10 cellular contexts compared by ENCODE assay signal in the genomic region with DNA sequence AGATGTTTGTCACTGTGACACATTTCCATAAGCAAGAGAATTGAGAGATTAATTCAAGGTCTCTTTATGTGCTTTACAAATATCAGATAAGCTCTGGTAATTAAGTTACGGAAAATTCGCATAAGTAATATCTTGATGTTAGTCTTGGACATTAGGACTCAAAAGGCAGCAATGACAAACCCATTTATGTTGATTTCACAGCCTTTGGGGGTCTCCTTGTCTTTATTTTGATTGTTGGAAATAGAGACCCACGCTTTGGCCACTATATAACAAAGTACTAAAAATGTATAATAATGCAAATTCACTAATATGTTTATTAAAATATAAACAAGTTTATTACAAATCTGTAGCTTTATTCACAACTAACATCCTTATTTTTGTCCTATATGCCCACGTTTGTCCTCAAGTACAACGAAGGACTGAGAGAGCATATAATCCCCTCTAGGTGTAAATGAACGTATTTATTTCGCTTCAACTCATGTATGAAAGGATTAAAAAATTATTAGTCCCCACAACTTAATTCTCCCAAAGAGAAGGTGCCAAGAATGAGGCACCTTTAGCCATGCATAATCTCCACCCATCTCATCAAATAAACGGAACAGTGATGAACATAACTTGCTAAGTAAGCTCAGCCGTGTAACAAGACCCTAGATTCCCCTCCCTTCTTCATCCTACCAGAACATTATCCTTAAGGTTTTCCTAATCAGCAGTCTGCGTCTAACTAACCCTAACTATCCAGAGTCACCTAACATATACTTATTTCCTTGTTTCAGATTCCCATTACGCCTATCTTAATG. TPM values are rescaled to one million over a fixed set of nuclear protein-coding genes. Genes with fewer than 3 reads are reported as not detected.
A peak's percentile ranks its signal among the peaks of the same experiment; 100 is the strongest.
DNase-seq lines count a peak whose midpoint lies in the region; ATAC-seq and TF ChIP-seq lines count a peak whose summit lies in the region.
"Had no signal": no experiment of that assay in that cellular context is flagged by ENCODE, and none has a peak within 500 bp of the region (broad histone marks: within the 10 kb centered on the region; RNA-seq: fewer than 3 reads in every experiment).

No MANE protein-coding gene starts in this region.

- peaks cover 12% of the 10 kb centered on the region for H3K27me3 Mint-ChIP-seq in endothelial cell (ENCODE audit: unreplicated experiment)
- no peaks in the 10 kb centered on the region for H3K27me3 Mint-ChIP-seq in neural crest cell (ENCODE audit: low read depth)

- no peaks in the 10 kb centered on the region for H3K9me3 ChIP-seq in PC-3 (ENCODE audit: low read length)

- H3K4me1 Mint-ChIP-seq in endothelial cell (ENCODE audit: unreplicated experiment) (peaks cover 45% of the 10 kb centered on the region), neural crest cell (peaks cover 39% of the 10 kb centered on the region)

- BruUV-seq in PC-3 (replicated peaks; lab: Mats Ljungman, UMichigan): no TSS peak

- no peaks in the 10 kb centered on the region for H4K20me1 ChIP-seq in PC-3 (ENCODE audit: low read length)

- H3K79me2 ChIP-seq in PC-3 (ENCODE audit: low read length): peaks cover 29% of the 10 kb centered on the region

- intact Hi-C loops in PC-3 (cut with micrococcal nuclease): loop anchor here (2.0 kb wide), 1 partner anchor 49 kb away; no protein-coding TSS in a partner anchor

- peak overlapping the region; percentile 89 for H3K4me2 ChIP-seq in PC-3 (ENCODE audit: low read length)

- H3K9ac ChIP-seq in PC-3 (ENCODE audit: low read length): peak overlapping the region; percentile 97

- H3K36me3 ChIP-seq in BJ (ENCODE audit: control insufficient read depth, insufficient read depth, low read length) (no peaks in the 10 kb centered on the region; the same call in 1 of the 2 replicates), PC-3 (ENCODE audit: low read depth, low read length) (no peaks in the 10 kb centered on the region)

- DNase-seq in BJ (ENCODE audit: low read depth) (no peak), PC-3 (no peak), endothelial cell (ENCODE audit: low spot score) (no peak), neural crest cell (ENCODE audit: low read depth, low spot score) (no peak), NCI-H2196 treated with DMSO at 0.1 percent for 48 hours (lab: John Stamatoyannopoulos, UW; ENCODE audit: unreplicated experiment) (no peak), 8988T (no peak)
- DNase-seq: GDM1; stimulated activated naive CD4-positive, alpha-beta T cell treated with Interleukin-2 at 50 U/mL for 16 hours had no signal

- ATAC-seq in PC-3 (no peak), GM21360 (IDR thresholded peaks at IDR 0.05; ENCODE audit: unreplicated experiment) (no peak), GM21737 (IDR thresholded peaks at IDR 0.05; ENCODE audit: unreplicated experiment) (no peak)

- no peaks in the 10 kb centered on the region for H3K9me2 ChIP-seq in PC-3 (replicated peaks; ENCODE audit: low read length)

- CTCF ChIA-PET in BJ (lab: Yijun Ruan, JAX): interaction anchor here (0.7 to 1.5 kb wide), 4 partner anchors 59 to 296 kb away, joined by 3 to 5 read pairs (median 3); no protein-coding TSS in a partner anchor
- CTCF ChIA-PET in PC-3 (lab: Charles Lee): no interaction called here

- no peaks in the 10 kb centered on the region for H3K9me3 Mint-ChIP-seq in endothelial cell (ENCODE audit: unreplicated experiment)
- no peaks in the 10 kb centered on the region for H3K9me3 Mint-ChIP-seq in neural crest cell

- H3K27ac ChIP-seq in PC-3 (ENCODE audit: low read length): peak overlapping the region; percentile 100

- POLR2A ChIA-PET in BJ (lab: Charles Lee): no interaction called here
- POLR2A ChIA-PET in PC-3 (lab: Charles Lee; ENCODE audit: unreplicated experiment): no interaction called here

- H3K27me3 ChIP-seq in BJ (ENCODE audit: control insufficient read depth, insufficient read depth, low read length) (no peaks in the 10 kb centered on the region), PC-3 (ENCODE audit: low read length) (no peaks in the 10 kb centered on the region)

- H3K27ac Mint-ChIP-seq in endothelial cell (ENCODE audit: unreplicated experiment): peak overlapping the region; percentile 95
- H3K27ac Mint-ChIP-seq in neural crest cell (ENCODE audit: unreplicated experiment): peak overlapping the region; percentile 92

- H3K4me1 ChIP-seq in PC-3 (ENCODE audit: insufficient read depth, low read length): peaks cover 31% of the 10 kb centered on the region

- H3K4me3 Mint-ChIP-seq in endothelial cell (ENCODE audit: unreplicated experiment) (peak overlapping the region; percentile 86), neural crest cell (peak overlapping the region; percentile 84)

- H3K36me3 Mint-ChIP-seq in endothelial cell (ENCODE audit: low read depth, unreplicated experiment) (peaks cover 8% of the 10 kb centered on the region), neural crest cell (ENCODE audit: low read depth) (no peaks in the 10 kb centered on the region)

- H2AFZ ChIP-seq in PC-3 (ENCODE audit: low read length): peak overlapping the region; percentile 56

- TF ChIP-seq CTCF in BJ (IDR thresholded peaks at IDR 0.05; ENCODE audit: insufficient read depth, low read depth, low read length): no peak
- no peak for TF ChIP-seq CTCF in PC-3 (conservative IDR thresholded peaks at IDR 0.05; ENCODE audit: low read depth, low read length)
- TF ChIP-seq CTCF in endothelial cell (IDR thresholded peaks at IDR 0.05; ENCODE audit: unreplicated experiment): no peak
- TF ChIP-seq CTCF in neural crest cell (conservative IDR thresholded peaks at IDR 0.05): no peak

- H3F3A ChIP-seq in PC-3 (ENCODE audit: low read length, unreplicated experiment): no peaks in the 10 kb centered on the region

- H3K4me3 ChIP-seq in BJ (ENCODE audit: low read depth, low read length) (peak overlapping the region; percentile 84), PC-3 (ENCODE audit: low read length) (peak overlapping the region; percentile 76)

RNA-seq across cellular contexts. Expression of gene LAMC1, which starts 1.6 kb away (rescaled TPM):
- polyA plus RNA-seq in BJ (2011; rRNA removed): 349 and 360 TPM in 2 replicates
- polyA minus RNA-seq in BJ (2011; rRNA and poly(A)+ RNA removed): 307 and 333 TPM in 2 replicates
- 71.5 TPM in 2 replicates for total RNA-seq in PC-3 (2014; rRNA removed)
- 265 TPM for total RNA-seq in endothelial cell (ENCODE audit: unreplicated experiment)
- 82.0 and 85.8 TPM in 2 replicates for total RNA-seq in neural crest cell
